In the genomic region with DNA sequence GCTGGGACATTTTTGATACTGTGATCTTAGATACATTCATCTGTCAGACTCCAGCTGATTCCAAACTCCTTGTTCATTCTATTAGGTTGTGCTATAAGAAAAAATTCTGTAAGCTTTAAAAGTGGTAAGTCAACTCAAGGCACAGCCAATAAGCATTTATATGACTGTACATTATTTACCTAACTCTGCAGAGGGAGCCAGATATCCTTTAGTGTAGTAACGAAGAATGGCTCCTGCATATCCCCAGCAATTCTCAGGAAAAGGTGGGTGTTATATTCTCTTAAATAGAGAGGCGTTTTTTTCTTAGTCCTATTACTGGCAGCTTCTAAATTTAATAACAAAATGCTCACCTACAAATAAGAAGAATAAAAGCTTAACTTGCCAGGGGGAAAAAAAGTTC, we compare ENCODE assay signal across 28 cellular contexts.
"Had no signal": no experiment of that assay in that cellular context is flagged by ENCODE, and none has a peak within 500 bp of the region (broad histone marks: within the 10 kb centered on the region; RNA-seq: fewer than 3 reads in every experiment).

No MANE protein-coding gene starts in this region.

- H3K36me3 ChIP-seq: breast epithelium, Peyer's patch, SJSA1 had no signal

- H3K27ac ChIP-seq: breast epithelium, Peyer's patch, SJSA1 had no signal

- H3K9me3 ChIP-seq: breast epithelium had no signal

- DNase-seq: activated B cell treated with CpG ODN at 0.5 μM for 24 hours; activated CD4-positive, alpha-beta T cell treated with anti-CD3 and anti-CD28 coated beads for 1 hour; activated CD4-positive, alpha-beta T cell treated with anti-CD3 and anti-CD28 coated beads, Interleukin-2, amount 10 ng/mL, durations not matched to agents 24 days and 14 days; activated CD4-positive, alpha-beta T cell treated with anti-CD3 and anti-CD28 coated beads, Interleukin-2, amount 50 U/mL, for 48 hours; activated CD8-positive, alpha-beta memory T cell treated with anti-CD3 and anti-CD28 coated beads, Interleukin-2, amount 10 ng/mL, durations not matched to agents 7 days and 5 days; activated effector memory CD4-positive, alpha-beta T cell treated with Interleukin-2 at 50 U/mL for 16 hours; activated naive CD4-positive, alpha-beta T cell; activated T-cell treated with anti-CD3 and anti-CD28 coated beads, Interleukin-2, amount 50 U/mL, for 24 hours; aorta; caudate nucleus; Karpas-422; NCI-H1092; NCI-H1417 treated with DMSO at 0.1 percent for 48 hours; NCI-H1694; NCI-H2029; NCI-H2107; NCI-H2171 treated with DMSO at 0.1 percent for 48 hours; NCI-H226; NCI-H510A; NCI-H526 treated with DMSO at 0.1 percent for 48 hours; NCI-H82; NK-92 treated with Interleukin-12 subunit alpha and Interleukin-12 subunit beta, amount 100 ng/mL, for 24 hours; Peyer's patch; SHP77; T-helper 17 cell; T-helper 9 cell had no signal

- ATAC-seq: activated CD8-positive, alpha-beta memory T cell treated with anti-CD3 and anti-CD28 coated beads, Interleukin-2, amount 10 ng/mL, durations not matched to agents 7 days and 5 days; T-helper 17 cell had no signal

- H3K4me1 ChIP-seq: breast epithelium, Peyer's patch, SJSA1 had no signal

- H3K4me3 ChIP-seq: breast epithelium, Peyer's patch, SJSA1 had no signal

- H3K27me3 ChIP-seq: breast epithelium, Peyer's patch, SJSA1 had no signal
